Comparison of ENCODE assay signal across 27 cellular contexts in genomic region chr1:181206513-181206912, GRCh38.
A peak's percentile ranks its signal among the peaks of the same experiment; 100 is the strongest.
DNase-seq lines count a peak whose midpoint lies in the region; ATAC-seq and TF ChIP-seq lines count a peak whose summit lies in the region.
"Had no signal": no experiment of that assay in that cellular context is flagged by ENCODE, and none has a peak within 500 bp of the region (broad histone marks: within the 10 kb centered on the region; RNA-seq: fewer than 3 reads in every experiment).

No MANE protein-coding gene starts in this region.

- H3K27ac ChIP-seq in BLaER1 treated with 17β-estradiol and CSF1 and Interleukin-3, amounts not matched to agents 10 nM and 100 nM = no peak overlapping the region
- H3K27ac ChIP-seq in heart left ventricle = peak overlapping the region in 4 of 12 donors; percentile 19 to 48 (median 29)
- H3K27ac ChIP-seq in neuronal stem cell (replicated peaks; ENCODE audit: low read length) = no peak overlapping the region
- H3K27ac ChIP-seq: SJCRH30, uterus had no signal

- H3K27me3 ChIP-seq in BLaER1 treated with 17β-estradiol and CSF1 and Interleukin-3, amounts not matched to agents 10 nM and 100 nM = no peaks in the 10 kb centered on the region
- H3K27me3 ChIP-seq in heart left ventricle (no peaks in the 10 kb centered on the region), neuronal stem cell (ENCODE audit: control insufficient read depth in 3 of 3, insufficient read depth in 3 of 3, low read depth in 1 of 3, low read length in 3 of 3) (peaks cover 0 to 23% (median 0%) of the 10 kb centered on the region in 3 experiments)
- H3K27me3 ChIP-seq: SJCRH30, uterus had no signal

- 36 to 45% (median 41%) methylated on average over 8 of the region's 8 CpGs for WGBS in heart left ventricle, 4 donors
- WGBS in neuronal stem cell (ENCODE audit: extremely low coverage in 2 of 2, insufficient read length in 2 of 2, insufficient replicate concordance in 1 of 2), 2 donors = no CpG with 5 or more reads among the region's 8 CpGs

- H3K18ac ChIP-seq in neuronal stem cell (ENCODE audit: low read length) = peak overlapping the region; percentile 62

- ATAC-seq in heart left ventricle = peak; percentile 66 to 93 (median 89)
- no peak for ATAC-seq in HG03175 (IDR thresholded peaks at IDR 0.05; ENCODE audit: unreplicated experiment)
- ATAC-seq: effector memory CD8-positive, alpha-beta T cell; mucosa of descending colon; natural killer cell had no signal

- no peak overlapping the region for H3K23ac ChIP-seq in neuronal stem cell (ENCODE audit: low read depth, low read length, poor library complexity)

- H3K14ac ChIP-seq in neuronal stem cell (ENCODE audit: low read length) = no peak overlapping the region

- peak overlapping the region in 6 of 11 experiments; percentile 10 to 41 (median 22); a peak in 6 of 22 replicates for H3K4me2 ChIP-seq in BLaER1 treated with 17β-estradiol and CSF1 and Interleukin-3, amounts not matched to agents 10 nM and 100 nM
- H3K4me2 ChIP-seq in neuronal stem cell (ENCODE audit: insufficient read depth, low read length, poor library complexity, severe bottlenecking) = no peak overlapping the region

- no peaks in the 10 kb centered on the region for H3K79me1 ChIP-seq in neuronal stem cell (ENCODE audit: low read depth, low read length)

- peak overlapping the region; percentile 4 for H2BK15ac ChIP-seq in neuronal stem cell (ENCODE audit: low read length)

- no peak overlapping the region for H2BK120ac ChIP-seq in neuronal stem cell (ENCODE audit: low read depth, low read length)

- DNase-seq in NCI-H69 (lab: John Stamatoyannopoulos, UW) (peak; percentile 60), heart left ventricle (peak in 2 of 5 donors; percentile 17 to 50), neuronal stem cell (ENCODE audit: low spot score) (no peak), NCI-H1930 (lab: John Stamatoyannopoulos, UW) (no peak), GM19238 (ENCODE audit: insufficient read length, low spot score) (no peak), glomerular visceral epithelial cell (ENCODE audit: extremely low spot score) (no peak)
- DNase-seq: activated CD4-positive, alpha-beta T cell treated with anti-CD3 and anti-CD28 coated beads for 48 hours; activated effector memory CD4-positive, alpha-beta T cell treated with Interleukin-2 at 50 U/mL for 16 hours; activated naive CD8-positive, alpha-beta T cell treated with anti-CD3 and anti-CD28 coated beads, Interleukin-2, amount 10 ng/mL, durations not matched to agents 7 days and 5 days; activated T-cell treated with anti-CD3 and anti-CD28 coated beads, Interleukin-2, amount 50 U/mL, for 1 hour; aorta; BE2C; DMS 273 treated with DMSO at 0.1 percent for 48 hours; effector memory CD8-positive, alpha-beta T cell; erythroblast; HCEC 1CT; mucosa of descending colon; natural killer cell; NCI-H1436 treated with DMSO at 0.1 percent for 48 hours; NCI-H446 treated with DMSO at 0.1 percent for 48 hours; SJCRH30; stimulated activated CD8-positive, alpha-beta memory T cell treated with anti-CD3 and anti-CD28 coated beads, Interleukin-4, amount 100 ng/mL, for 48 hours; SW 1271; T-helper 9 cell; uterus had no signal

- no peak overlapping the region for H3K4me3 ChIP-seq in BLaER1 treated with 17β-estradiol and CSF1 and Interleukin-3, amounts not matched to agents 10 nM and 100 nM
- no peak overlapping the region for H3K4me3 ChIP-seq in heart left ventricle
- peak overlapping the region in 1 of 2 donors; percentile 30 for H3K4me3 ChIP-seq in neuronal stem cell (ENCODE audit: low read length in 2 of 2)
- H3K4me3 ChIP-seq: mucosa of descending colon, SJCRH30, uterus had no signal

- H2AK5ac ChIP-seq in neuronal stem cell (ENCODE audit: low read depth, low read length) = no peak overlapping the region

- TF ChIP-seq POLR2A in heart left ventricle (IDR thresholded peaks at IDR 0.05) = no peak

- H3K4ac ChIP-seq in neuronal stem cell (ENCODE audit: low read length) = no peak overlapping the region

- H3K4me1 ChIP-seq in BLaER1 treated with 17β-estradiol and CSF1 and Interleukin-3, amounts not matched to agents 10 nM and 100 nM = peaks cover 0 to 42% (median 28%) of the 10 kb centered on the region in 10 experiments; a peak in 15 of 20 replicates
- H3K4me1 ChIP-seq in heart left ventricle = peaks cover 0 to 15% (median 1%) of the 10 kb centered on the region in 12 donors
- peaks cover 0 to 6% of the 10 kb centered on the region in 2 donors for H3K4me1 ChIP-seq in neuronal stem cell (ENCODE audit: control insufficient read depth in 2 of 2, insufficient read depth in 1 of 2, low read depth in 1 of 2, low read length in 2 of 2)
- H3K4me1 ChIP-seq: BE2C, SJCRH30, uterus had no signal

- no peak overlapping the region for H4K8ac ChIP-seq in neuronal stem cell (ENCODE audit: low read depth, low read length)

- peak overlapping the region; percentile 4 for H2BK12ac ChIP-seq in neuronal stem cell (ENCODE audit: low read length)

- H3K9ac ChIP-seq in BLaER1 treated with 17β-estradiol and CSF1 and Interleukin-3, amounts not matched to agents 10 nM and 100 nM = no peak overlapping the region
- no peak overlapping the region for H3K9ac ChIP-seq in neuronal stem cell (ENCODE audit: low read depth, low read length, poor library complexity)

- no peak overlapping the region for H2AFZ ChIP-seq in neuronal stem cell (ENCODE audit: low read length)

- no peaks in the 10 kb centered on the region for H3K36me3 ChIP-seq in BLaER1 treated with 17β-estradiol and CSF1 and Interleukin-3, amounts not matched to agents 10 nM and 100 nM
- H3K36me3 ChIP-seq in heart left ventricle = no peaks in the 10 kb centered on the region
- no peaks in the 10 kb centered on the region for H3K36me3 ChIP-seq in neuronal stem cell (replicated peaks in 1 of 2; ENCODE audit: control insufficient read depth in 2 of 2, insufficient read depth in 2 of 2, low read length in 2 of 2)
- H3K36me3 ChIP-seq: BE2C, SJCRH30, uterus had no signal

- no peaks in the 10 kb centered on the region for H3K9me3 ChIP-seq in BLaER1 treated with 17β-estradiol and CSF1 and Interleukin-3, amounts not matched to agents 10 nM and 100 nM (replicated peaks in 1 of 11)
- H3K9me3 ChIP-seq in heart left ventricle (no peaks in the 10 kb centered on the region), neuronal stem cell (replicated peaks in 1 of 2; ENCODE audit: control insufficient read depth in 2 of 2, insufficient read depth in 1 of 2, low read depth in 1 of 2, low read length in 2 of 2) (no peaks in the 10 kb centered on the region)
- H3K9me3 ChIP-seq: BE2C, mucosa of descending colon, SJCRH30, uterus had no signal

- intact Hi-C loops in heart left ventricle (cut with DNase I) = no loop called here

- TF ChIP-seq CTCF in heart left ventricle (IDR thresholded peaks at IDR 0.05) = no peak

- no peak overlapping the region for H4K91ac ChIP-seq in neuronal stem cell (ENCODE audit: low read depth, low read length, poor library complexity)

- no peak overlapping the region for H2BK5ac ChIP-seq in neuronal stem cell (ENCODE audit: low read length)

- H4K20me1 ChIP-seq in BLaER1 treated with 17β-estradiol and CSF1 and Interleukin-3, amounts not matched to agents 10 nM and 100 nM = no peaks in the 10 kb centered on the region
